In genomic region chr3:172982731-172983364, GRCh38 we compare ENCODE assay signal across 8 cellular contexts.
DNase-seq lines count a peak whose midpoint lies in the region; ATAC-seq and TF ChIP-seq lines count a peak whose summit lies in the region.

No MANE protein-coding gene starts in this region.

- no peak for DNase-seq in Right ventricle myocardium superior
- DNase-seq in right atrium auricular region (ENCODE audit: low spot score) = no peak
- DNase-seq in PC-3 = peak; percentile 18
- DNase-seq in fibroblast of the aortic adventitia (ENCODE audit: low read depth) = peak; percentile 37
- DNase-seq in GF-D8 (lab: John Stamatoyannopoulos, UW) = no peak
- DNase-seq in HUDEP-2 (lab: John Stamatoyannopoulos, UW; ENCODE audit: unreplicated experiment in 76 of 76) = no peak
- no peak for DNase-seq in body of pancreas

- H3K9me2 ChIP-seq in PC-3 (replicated peaks; ENCODE audit: low read length) = no peaks in the 10 kb centered on the region

- POLR2A ChIA-PET in PC-3 (lab: Charles Lee; ENCODE audit: unreplicated experiment) = no interaction called here

- no peak overlapping the region for H2AFZ ChIP-seq in PC-3 (ENCODE audit: low read length)

- intact Hi-C loops in Right ventricle myocardium superior (cut with DNase I) (no loop called here), PC-3 (cut with micrococcal nuclease) (loop anchor here (10.0 kb wide), 1 partner anchor 148 kb away; no protein-coding TSS in a partner anchor), body of pancreas (cut with DNase I) (no loop called here)

- no peaks in the 10 kb centered on the region for H4K20me1 ChIP-seq in PC-3 (ENCODE audit: low read length)

- no peak overlapping the region for H3K4me2 ChIP-seq in PC-3 (ENCODE audit: low read length)

- H3K4me1 ChIP-seq in right atrium auricular region (no peaks in the 10 kb centered on the region), PC-3 (ENCODE audit: insufficient read depth, low read length) (no peaks in the 10 kb centered on the region), body of pancreas (no peaks in the 10 kb centered on the region)

- H3F3A ChIP-seq in PC-3 (ENCODE audit: low read length, unreplicated experiment) = no peaks in the 10 kb centered on the region

- WGBS in body of pancreas, 2 donors = 32 to 38% methylated on average over 3 of the region's 3 CpGs

- peak in 1 of 2 donors; percentile 46 for TF ChIP-seq CTCF in right atrium auricular region (IDR thresholded peaks at IDR 0.05)
- peak; percentile 54 for TF ChIP-seq CTCF in PC-3 (conservative IDR thresholded peaks at IDR 0.05; ENCODE audit: low read depth, low read length)
- TF ChIP-seq CTCF in fibroblast of the aortic adventitia (IDR thresholded peaks at IDR 0.05; ENCODE audit: insufficient read depth, low read length) = no peak
- TF ChIP-seq CTCF in body of pancreas (IDR thresholded peaks at IDR 0.05) = no peak

- H3K4me3 ChIP-seq in right atrium auricular region (no peak overlapping the region), PC-3 (ENCODE audit: low read length) (no peak overlapping the region), fibroblast of the aortic adventitia (ENCODE audit: low read depth, low read length) (no peak overlapping the region), body of pancreas (no peak overlapping the region)

- H3K36me3 ChIP-seq in right atrium auricular region = no peaks in the 10 kb centered on the region
- H3K36me3 ChIP-seq in PC-3 (ENCODE audit: low read depth, low read length) = no peaks in the 10 kb centered on the region
- H3K36me3 ChIP-seq in body of pancreas (replicated peaks in 1 of 2; ENCODE audit: insufficient read depth in 1 of 2, low read depth in 2 of 2) = no peaks in the 10 kb centered on the region

- H3K9me3 ChIP-seq in right atrium auricular region = no peaks in the 10 kb centered on the region
- no peaks in the 10 kb centered on the region for H3K9me3 ChIP-seq in PC-3 (ENCODE audit: low read length)
- no peaks in the 10 kb centered on the region for H3K9me3 ChIP-seq in body of pancreas

- ATAC-seq in Right ventricle myocardium superior (ENCODE audit: poor library complexity) (peak; percentile 66), PC-3 (peak; percentile 57; the same call in 1 of the 2 replicates), GM21717 (IDR thresholded peaks at IDR 0.05; ENCODE audit: unreplicated experiment) (no peak), body of pancreas (no peak)

- no peak overlapping the region for H3K9ac ChIP-seq in PC-3 (ENCODE audit: low read length)

- no TSS peak for BruUV-seq in PC-3 (replicated peaks; lab: Mats Ljungman, UMichigan)

- CTCF ChIA-PET in PC-3 (lab: Charles Lee) = no interaction called here

- no peak for TF ChIP-seq POLR2A in body of pancreas (IDR thresholded peaks at IDR 0.05)

- H3K27me3 ChIP-seq in right atrium auricular region = no peaks in the 10 kb centered on the region
- H3K27me3 ChIP-seq in PC-3 (ENCODE audit: low read length) = peaks cover 20% of the 10 kb centered on the region; the same call in 1 of the 2 replicates
- H3K27me3 ChIP-seq in body of pancreas = no peaks in the 10 kb centered on the region

- no peaks in the 10 kb centered on the region for H3K79me2 ChIP-seq in PC-3 (ENCODE audit: low read length)

- H3K27ac ChIP-seq in right atrium auricular region (no peak overlapping the region), PC-3 (ENCODE audit: low read length) (no peak overlapping the region), body of pancreas (no peak overlapping the region)

Comparison
In these comparisons a context has a peak if more than half of its experiments do, and no peak if none do; other contexts are left out.
1. ATAC-seq: peak in Right ventricle myocardium superior (single experiment) and PC-3 (single experiment); none in GM21717 (single experiment) and body of pancreas (single experiment).
2. DNase-seq: peak in PC-3 (single experiment) and fibroblast of the aortic adventitia (single experiment); none in Right ventricle myocardium superior (single experiment), right atrium auricular region (single experiment), GF-D8 (single experiment), HUDEP-2 (0 of 76) and body of pancreas (0 of 4).